In the genomic region with DNA sequence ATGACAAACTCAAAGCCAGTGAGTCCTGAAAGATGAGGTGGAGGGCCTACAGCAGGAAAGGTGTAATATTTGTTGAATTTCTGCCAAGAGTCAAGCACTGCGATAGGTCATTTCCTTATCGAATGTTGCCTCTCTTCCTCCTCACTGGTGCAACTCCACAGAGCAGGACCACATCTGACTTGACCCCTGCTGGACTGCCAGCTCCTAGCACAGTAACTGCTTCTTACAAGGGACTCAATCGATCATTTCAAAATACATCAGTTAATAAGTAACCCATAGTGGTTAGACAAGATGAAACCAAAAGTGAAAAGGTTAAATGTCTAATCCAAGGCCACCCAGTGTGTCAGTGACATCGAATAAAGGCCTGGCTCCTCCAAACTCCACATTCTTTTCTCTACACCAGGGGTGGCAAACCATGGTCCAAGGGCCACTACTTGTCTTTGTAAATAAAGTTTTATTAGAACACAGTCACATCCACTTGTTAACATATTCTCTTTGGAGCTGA, we compare ENCODE assay signal across 1 cellular context.
A peak's percentile ranks its signal among the peaks of the same experiment; 100 is the strongest.
TF ChIP-seq lines count a peak whose summit lies in the region.

No MANE protein-coding gene starts in this region.

TF ChIP-seq in GM12878, 131 proteins besides CTCF, POLR2A, EP300 and RAD21:
- TF ChIP-seq, protein P1, sequence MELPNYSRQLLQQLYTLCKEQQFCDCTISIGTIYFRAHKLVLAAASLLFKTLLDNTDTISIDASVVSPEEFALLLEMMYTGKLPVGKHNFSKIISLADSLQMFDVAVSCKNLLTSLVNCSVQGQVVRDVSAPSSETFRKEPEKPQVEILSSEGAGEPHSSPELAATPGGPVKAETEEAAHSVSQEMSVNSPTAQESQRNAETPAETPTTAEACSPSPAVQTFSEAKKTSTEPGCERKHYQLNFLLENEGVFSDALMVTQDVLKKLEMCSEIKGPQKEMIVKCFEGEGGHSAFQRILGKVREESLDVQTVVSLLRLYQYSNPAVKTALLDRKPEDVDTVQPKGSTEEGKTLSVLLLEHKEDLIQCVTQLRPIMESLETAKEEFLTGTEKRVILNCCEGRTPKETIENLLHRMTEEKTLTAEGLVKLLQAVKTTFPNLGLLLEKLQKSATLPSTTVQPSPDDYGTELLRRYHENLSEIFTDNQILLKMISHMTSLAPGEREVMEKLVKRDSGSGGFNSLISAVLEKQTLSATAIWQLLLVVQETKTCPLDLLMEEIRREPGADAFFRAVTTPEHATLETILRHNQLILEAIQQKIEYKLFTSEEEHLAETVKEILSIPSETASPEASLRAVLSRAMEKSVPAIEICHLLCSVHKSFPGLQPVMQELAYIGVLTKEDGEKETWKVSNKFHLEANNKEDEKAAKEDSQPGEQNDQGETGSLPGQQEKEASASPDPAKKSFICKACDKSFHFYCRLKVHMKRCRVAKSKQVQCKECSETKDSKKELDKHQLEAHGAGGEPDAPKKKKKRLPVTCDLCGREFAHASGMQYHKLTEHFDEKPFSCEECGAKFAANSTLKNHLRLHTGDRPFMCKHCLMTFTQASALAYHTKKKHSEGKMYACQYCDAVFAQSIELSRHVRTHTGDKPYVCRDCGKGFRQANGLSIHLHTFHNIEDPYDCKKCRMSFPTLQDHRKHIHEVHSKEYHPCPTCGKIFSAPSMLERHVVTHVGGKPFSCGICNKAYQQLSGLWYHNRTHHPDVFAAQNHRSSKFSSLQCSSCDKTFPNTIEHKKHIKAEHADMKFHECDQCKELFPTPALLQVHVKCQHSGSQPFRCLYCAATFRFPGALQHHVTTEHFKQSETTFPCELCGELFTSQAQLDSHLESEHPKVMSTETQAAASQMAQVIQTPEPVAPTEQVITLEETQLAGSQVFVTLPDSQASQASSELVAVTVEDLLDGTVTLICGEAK (IDR thresholded peaks at IDR 0.05; ENCODE audit: borderline replicate concordance) = peak; percentile 95
- TF ChIP-seq STAT1 (conservative IDR thresholded peaks at IDR 0.05) (no peak), NR2C1 (IDR thresholded peaks at IDR 0.05) (0 out of 2 replicates have a peak, but pooled peaks have one; percentile 19), NR2F1 (conservative IDR thresholded peaks at IDR 0.05) (peak; percentile 78), IKZF1 (conservative IDR thresholded peaks at IDR 0.05) (peak; percentile 13; the same call in 1 of the 2 replicates)
- TF ChIP-seq, protein P2, sequence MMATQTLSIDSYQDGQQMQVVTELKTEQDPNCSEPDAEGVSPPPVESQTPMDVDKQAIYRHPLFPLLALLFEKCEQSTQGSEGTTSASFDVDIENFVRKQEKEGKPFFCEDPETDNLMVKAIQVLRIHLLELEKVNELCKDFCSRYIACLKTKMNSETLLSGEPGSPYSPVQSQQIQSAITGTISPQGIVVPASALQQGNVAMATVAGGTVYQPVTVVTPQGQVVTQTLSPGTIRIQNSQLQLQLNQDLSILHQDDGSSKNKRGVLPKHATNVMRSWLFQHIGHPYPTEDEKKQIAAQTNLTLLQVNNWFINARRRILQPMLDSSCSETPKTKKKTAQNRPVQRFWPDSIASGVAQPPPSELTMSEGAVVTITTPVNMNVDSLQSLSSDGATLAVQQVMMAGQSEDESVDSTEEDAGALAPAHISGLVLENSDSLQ (IDR thresholded peaks at IDR 0.05) = peak; percentile 31; the same call in 1 of the 2 replicates
- TF ChIP-seq, protein P3, sequence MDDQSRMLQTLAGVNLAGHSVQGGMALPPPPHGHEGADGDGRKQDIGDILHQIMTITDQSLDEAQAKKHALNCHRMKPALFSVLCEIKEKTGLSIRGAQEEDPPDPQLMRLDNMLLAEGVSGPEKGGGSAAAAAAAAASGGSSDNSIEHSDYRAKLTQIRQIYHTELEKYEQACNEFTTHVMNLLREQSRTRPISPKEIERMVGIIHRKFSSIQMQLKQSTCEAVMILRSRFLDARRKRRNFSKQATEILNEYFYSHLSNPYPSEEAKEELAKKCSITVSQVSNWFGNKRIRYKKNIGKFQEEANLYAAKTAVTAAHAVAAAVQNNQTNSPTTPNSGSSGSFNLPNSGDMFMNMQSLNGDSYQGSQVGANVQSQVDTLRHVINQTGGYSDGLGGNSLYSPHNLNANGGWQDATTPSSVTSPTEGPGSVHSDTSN (IDR thresholded peaks at IDR 0.05; ENCODE audit: insufficient replicate concordance, low read depth, low read length) = no peak
- TF ChIP-seq, protein P4, sequence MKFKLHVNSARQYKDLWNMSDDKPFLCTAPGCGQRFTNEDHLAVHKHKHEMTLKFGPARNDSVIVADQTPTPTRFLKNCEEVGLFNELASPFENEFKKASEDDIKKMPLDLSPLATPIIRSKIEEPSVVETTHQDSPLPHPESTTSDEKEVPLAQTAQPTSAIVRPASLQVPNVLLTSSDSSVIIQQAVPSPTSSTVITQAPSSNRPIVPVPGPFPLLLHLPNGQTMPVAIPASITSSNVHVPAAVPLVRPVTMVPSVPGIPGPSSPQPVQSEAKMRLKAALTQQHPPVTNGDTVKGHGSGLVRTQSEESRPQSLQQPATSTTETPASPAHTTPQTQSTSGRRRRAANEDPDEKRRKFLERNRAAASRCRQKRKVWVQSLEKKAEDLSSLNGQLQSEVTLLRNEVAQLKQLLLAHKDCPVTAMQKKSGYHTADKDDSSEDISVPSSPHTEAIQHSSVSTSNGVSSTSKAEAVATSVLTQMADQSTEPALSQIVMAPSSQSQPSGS (IDR thresholded peaks at IDR 0.05; ENCODE audit: low read length) = no peak
- TF ChIP-seq, protein P5, sequence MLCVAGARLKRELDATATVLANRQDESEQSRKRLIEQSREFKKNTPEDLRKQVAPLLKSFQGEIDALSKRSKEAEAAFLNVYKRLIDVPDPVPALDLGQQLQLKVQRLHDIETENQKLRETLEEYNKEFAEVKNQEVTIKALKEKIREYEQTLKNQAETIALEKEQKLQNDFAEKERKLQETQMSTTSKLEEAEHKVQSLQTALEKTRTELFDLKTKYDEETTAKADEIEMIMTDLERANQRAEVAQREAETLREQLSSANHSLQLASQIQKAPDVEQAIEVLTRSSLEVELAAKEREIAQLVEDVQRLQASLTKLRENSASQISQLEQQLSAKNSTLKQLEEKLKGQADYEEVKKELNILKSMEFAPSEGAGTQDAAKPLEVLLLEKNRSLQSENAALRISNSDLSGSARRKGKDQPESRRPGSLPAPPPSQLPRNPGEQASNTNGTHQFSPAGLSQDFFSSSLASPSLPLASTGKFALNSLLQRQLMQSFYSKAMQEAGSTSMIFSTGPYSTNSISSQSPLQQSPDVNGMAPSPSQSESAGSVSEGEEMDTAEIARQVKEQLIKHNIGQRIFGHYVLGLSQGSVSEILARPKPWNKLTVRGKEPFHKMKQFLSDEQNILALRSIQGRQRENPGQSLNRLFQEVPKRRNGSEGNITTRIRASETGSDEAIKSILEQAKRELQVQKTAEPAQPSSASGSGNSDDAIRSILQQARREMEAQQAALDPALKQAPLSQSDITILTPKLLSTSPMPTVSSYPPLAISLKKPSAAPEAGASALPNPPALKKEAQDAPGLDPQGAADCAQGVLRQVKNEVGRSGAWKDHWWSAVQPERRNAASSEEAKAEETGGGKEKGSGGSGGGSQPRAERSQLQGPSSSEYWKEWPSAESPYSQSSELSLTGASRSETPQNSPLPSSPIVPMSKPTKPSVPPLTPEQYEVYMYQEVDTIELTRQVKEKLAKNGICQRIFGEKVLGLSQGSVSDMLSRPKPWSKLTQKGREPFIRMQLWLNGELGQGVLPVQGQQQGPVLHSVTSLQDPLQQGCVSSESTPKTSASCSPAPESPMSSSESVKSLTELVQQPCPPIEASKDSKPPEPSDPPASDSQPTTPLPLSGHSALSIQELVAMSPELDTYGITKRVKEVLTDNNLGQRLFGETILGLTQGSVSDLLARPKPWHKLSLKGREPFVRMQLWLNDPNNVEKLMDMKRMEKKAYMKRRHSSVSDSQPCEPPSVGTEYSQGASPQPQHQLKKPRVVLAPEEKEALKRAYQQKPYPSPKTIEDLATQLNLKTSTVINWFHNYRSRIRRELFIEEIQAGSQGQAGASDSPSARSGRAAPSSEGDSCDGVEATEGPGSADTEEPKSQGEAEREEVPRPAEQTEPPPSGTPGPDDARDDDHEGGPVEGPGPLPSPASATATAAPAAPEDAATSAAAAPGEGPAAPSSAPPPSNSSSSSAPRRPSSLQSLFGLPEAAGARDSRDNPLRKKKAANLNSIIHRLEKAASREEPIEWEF (IDR thresholded peaks at IDR 0.05; ENCODE audit: insufficient replicate concordance, low read depth, low read length) = peak; percentile 75
